ENCODE assay signal across 8 cellular contexts in the genomic region with DNA sequence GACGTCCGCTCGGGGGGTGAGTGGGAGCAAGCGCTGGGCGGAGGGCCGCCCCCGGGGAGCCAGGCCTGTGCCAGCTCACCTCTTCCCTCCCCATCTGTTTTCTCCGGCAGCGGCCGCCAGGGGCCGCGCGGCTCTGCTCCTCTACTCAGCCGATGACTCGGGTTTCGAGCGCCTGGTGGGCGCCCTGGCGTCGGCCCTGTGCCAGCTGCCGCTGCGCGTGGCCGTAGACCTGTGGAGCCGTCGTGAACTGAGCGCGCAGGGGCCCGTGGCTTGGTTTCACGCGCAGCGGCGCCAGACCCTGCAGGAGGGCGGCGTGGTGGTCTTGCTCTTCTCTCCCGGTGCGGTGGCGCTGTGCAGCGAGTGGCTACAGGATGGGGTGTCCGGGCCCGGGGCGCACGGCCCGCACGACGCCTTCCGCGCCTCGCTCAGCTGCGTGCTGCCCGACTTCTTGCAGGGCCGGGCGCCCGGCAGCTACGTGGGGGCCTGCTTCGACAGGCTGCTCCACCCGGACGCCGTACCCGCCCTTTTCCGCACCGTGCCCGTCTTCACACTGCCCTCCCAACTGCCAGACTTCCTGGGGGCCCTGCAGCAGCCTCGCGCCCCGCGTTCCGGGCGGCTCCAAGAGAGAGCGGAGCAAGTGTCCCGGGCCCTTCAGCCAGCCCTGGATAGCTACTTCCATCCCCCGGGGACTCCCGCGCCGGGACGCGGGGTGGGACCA. TPM values are rescaled to one million over a fixed set of nuclear protein-coding genes. Genes with fewer than 3 reads are reported as not detected.
DNase-seq lines count a peak whose midpoint lies in the region; ATAC-seq and TF ChIP-seq lines count a peak whose summit lies in the region.

No MANE protein-coding gene starts in this region.

- POLR2A ChIA-PET in SK-N-SH (lab: Yijun Ruan, JAX), result interaction anchor here (0.6 to 3.8 kb wide), 20 partner anchors 10 to 426 kb away, joined by 3 to 58 read pairs (median 4); partner anchors contain the start of genes ARPC4, BRK1, EMC3 and FANCD2

- peaks cover 6% of the 10 kb centered on the region; the same call in 1 of the 2 replicates for H3K36me3 ChIP-seq in GM23338 (ENCODE audit: insufficient read depth)
- H3K36me3 ChIP-seq in SK-N-SH (replicated peaks in 1 of 2; ENCODE audit: control insufficient read depth in 1 of 2, insufficient read depth in 2 of 2, low read length in 1 of 2), result peaks cover 9 to 19% of the 10 kb centered on the region in 2 experiments
- peaks cover 0 to 55% (median 36%) of the 10 kb centered on the region in 9 donors for H3K36me3 ChIP-seq in heart left ventricle
- peaks cover 0 to 40% (median 7%) of the 10 kb centered on the region in 4 donors for H3K36me3 ChIP-seq in upper lobe of left lung

- H4K20me1 ChIP-seq in GM23338 (replicated peaks; ENCODE audit: insufficient read depth), result no peaks in the 10 kb centered on the region
- H4K20me1 ChIP-seq in SK-N-SH (ENCODE audit: insufficient read depth), result no peaks in the 10 kb centered on the region

- CTCF ChIA-PET in SK-N-SH (lab: Yijun Ruan, JAX), result interaction anchor here (0.6 to 5.5 kb wide), 30 partner anchors 9 to 806 kb away, joined by 3 to 38 read pairs (median 4); partner anchors contain the start of genes ARPC4, CIDEC, EMC3 and FANCD2

- 2% methylated on average over 10 of the region's 77 CpGs for WGBS in SK-N-SH (ENCODE audit: low lambda C conversion rate)
- 0 to 1% (median 0%) methylated on average over 14 to 77 of the region's 77 CpGs for WGBS in heart left ventricle, 4 donors
- WGBS in upper lobe of left lung, 2 donors, result 0% methylated on average over 22 to 36 of the region's 77 CpGs

- peaks cover 11% of the 10 kb centered on the region for H3K27me3 Mint-ChIP-seq in GM23338 (ENCODE audit: insufficient read depth, low read depth, poor library complexity)
- H3K27me3 Mint-ChIP-seq in activated naive CD4-positive, alpha-beta T cell treated with anti-CD3 and anti-CD28 coated beads, Interleukin-2, amount 50 U/mL, for 24 hours, result no peaks in the 10 kb centered on the region

- peak; percentile 86 for ATAC-seq in GM23338
- peak; percentile 41 to 86 (median 78) for ATAC-seq in heart left ventricle
- peak; percentile 88 to 91 for ATAC-seq in upper lobe of left lung (ENCODE audit: low FRiP score in 2 of 2)

- H3K4me1 ChIP-seq in GM23338 (ENCODE audit: insufficient read depth) (peaks cover 5% of the 10 kb centered on the region), SK-N-SH (ENCODE audit: control insufficient read depth in 1 of 2, insufficient read depth in 2 of 2, low read depth in 1 of 2, low read length in 1 of 2) (peaks cover 12 to 19% of the 10 kb centered on the region in 2 experiments), heart left ventricle (peaks cover 7 to 40% (median 23%) of the 10 kb centered on the region in 12 donors), upper lobe of left lung (peaks cover 23 to 37% (median 28%) of the 10 kb centered on the region in 4 donors)

- intact Hi-C loops in heart left ventricle (cut with DNase I), result loop anchor here in 5 of 10 donors (1.0 to 10.0 kb wide), 7 partner anchors 16 to 294 kb away; partner anchors contain the start of genes IL17RC (in 1 of the 5) and JAGN1 (in 1 of the 5)
- intact Hi-C loops in posterior vena cava (cut with DNase I), result no loop called here

- H3K4me2 ChIP-seq in GM23338 (peak overlapping the region; percentile 93), SK-N-SH (peak overlapping the region; percentile 92)

- H3K36me3 Mint-ChIP-seq in GM23338 (ENCODE audit: low read depth), result peaks cover 17% of the 10 kb centered on the region
- H3K36me3 Mint-ChIP-seq in activated naive CD4-positive, alpha-beta T cell treated with anti-CD3 and anti-CD28 coated beads, Interleukin-2, amount 50 U/mL, for 24 hours, result peaks cover 8% of the 10 kb centered on the region

- H3K27ac ChIP-seq in GM23338 (ENCODE audit: low read depth) (no peak overlapping the region), SK-N-SH (ENCODE audit: low read depth in 2 of 2, low read length in 1 of 2) (peak overlapping the region; percentile 88 to 91), heart left ventricle (peak overlapping the region; percentile 74 to 98 (median 93)), upper lobe of left lung (peak overlapping the region; percentile 89 to 96 (median 94))

- TF ChIP-seq CTCF in GM23338 (conservative IDR thresholded peaks at IDR 0.05; ENCODE audit: low read depth in 2 of 2) (peak; percentile 57 to 61), LNCAP (IDR thresholded peaks at IDR 0.05) (peak; percentile 78), SK-N-SH (IDR thresholded peaks at IDR 0.05) (peak; percentile 72), heart left ventricle (IDR thresholded peaks at IDR 0.05) (peak; percentile 48 to 84 (median 66)), upper lobe of left lung (IDR thresholded peaks at IDR 0.05) (peak; percentile 76 to 94 (median 94))

- H3F3A ChIP-seq in GM23338 (replicated peaks; ENCODE audit: low read depth) (0 out of 2 replicates have a peak, but pooled peaks cover 5% of the 10 kb centered on the region), SK-N-SH (replicated peaks; ENCODE audit: insufficient read depth) (peaks cover 9% of the 10 kb centered on the region)

- peak; percentile 65 for TF ChIP-seq RAD21 in SK-N-SH (IDR thresholded peaks at IDR 0.05; ENCODE audit: low read length)

- H3K9me3 Mint-ChIP-seq in GM23338, result peaks cover 12% of the 10 kb centered on the region; the same call in 2 of the 3 replicates
- no peaks in the 10 kb centered on the region for H3K9me3 Mint-ChIP-seq in activated naive CD4-positive, alpha-beta T cell treated with anti-CD3 and anti-CD28 coated beads, Interleukin-2, amount 50 U/mL, for 24 hours

- TF ChIP-seq EP300 in SK-N-SH (IDR thresholded peaks at IDR 0.05; ENCODE audit: borderline replicate concordance in 1 of 2, low read depth in 1 of 2, low read length in 1 of 2) (no peak), upper lobe of left lung (IDR thresholded peaks at IDR 0.05) (no peak)

- H3K4me3 ChIP-seq in GM23338 (peak overlapping the region; percentile 85), SK-N-SH (ENCODE audit: low read depth in 2 of 2, low read length in 1 of 2) (peak overlapping the region; percentile 75 to 83), heart left ventricle (peak overlapping the region; percentile 35 to 92 (median 74)), upper lobe of left lung (peak overlapping the region; percentile 45 to 96 (median 64))

- H2AFZ ChIP-seq in GM23338, result peak overlapping the region; percentile 95
- H2AFZ ChIP-seq in SK-N-SH (ENCODE audit: low read depth), result peak overlapping the region; percentile 93; the same call in 1 of the 2 replicates

- DNase-seq in GM04504 (ENCODE audit: low read depth) (peak; percentile 34), GM23338 (ENCODE audit: low spot score) (peak; percentile 88), SK-N-SH (peak; percentile 92), heart left ventricle (peak; percentile 80 to 91 (median 85)), posterior vena cava (ENCODE audit: low spot score) (peak; percentile 95), upper lobe of left lung (peak; percentile 89 to 98)

- peak overlapping the region; percentile 83 for H3K9ac ChIP-seq in SK-N-SH

- H3K4me1 Mint-ChIP-seq in GM23338, result peaks cover 10% of the 10 kb centered on the region
- peaks cover 38% of the 10 kb centered on the region for H3K4me1 Mint-ChIP-seq in activated naive CD4-positive, alpha-beta T cell treated with anti-CD3 and anti-CD28 coated beads, Interleukin-2, amount 50 U/mL, for 24 hours

- H3K27ac Mint-ChIP-seq in GM23338, result no peak overlapping the region
- peak overlapping the region; percentile 99 for H3K27ac Mint-ChIP-seq in activated naive CD4-positive, alpha-beta T cell treated with anti-CD3 and anti-CD28 coated beads, Interleukin-2, amount 50 U/mL, for 24 hours

- H3K27me3 ChIP-seq in GM23338 (ENCODE audit: insufficient read depth) (peaks cover 8% of the 10 kb centered on the region; the same call in 1 of the 2 replicates), SK-N-SH (ENCODE audit: insufficient read depth) (no peaks in the 10 kb centered on the region), heart left ventricle (no peaks in the 10 kb centered on the region), upper lobe of left lung (no peaks in the 10 kb centered on the region)

- H3K9me3 ChIP-seq in SK-N-SH (no peaks in the 10 kb centered on the region), heart left ventricle (no peaks in the 10 kb centered on the region), upper lobe of left lung (no peaks in the 10 kb centered on the region)

- peak overlapping the region; percentile 89 for H3K4me3 Mint-ChIP-seq in GM23338
- peak overlapping the region; percentile 99 for H3K4me3 Mint-ChIP-seq in activated naive CD4-positive, alpha-beta T cell treated with anti-CD3 and anti-CD28 coated beads, Interleukin-2, amount 50 U/mL, for 24 hours

- TF ChIP-seq POLR2A in heart left ventricle (IDR thresholded peaks at IDR 0.05) (peak in 1 of 2 donors; percentile 5), upper lobe of left lung (IDR thresholded peaks at IDR 0.05) (peak in 1 of 4 donors; percentile 6)

- H3K9me2 ChIP-seq in GM23338 (ENCODE audit: insufficient read depth), result no peaks in the 10 kb centered on the region
- no peaks in the 10 kb centered on the region for H3K9me2 ChIP-seq in SK-N-SH

- H3K79me2 ChIP-seq in GM23338 (replicated peaks; ENCODE audit: insufficient read depth) (no peaks in the 10 kb centered on the region; the same call in 1 of the 2 replicates), SK-N-SH (ENCODE audit: insufficient read depth) (peaks cover 20% of the 10 kb centered on the region; the same call in 1 of the 2 replicates)

RNA-seq across cellular contexts. Expression of gene CRELD1, which starts 0.6 kb away (rescaled TPM):
- 8.4 and 11.5 TPM in 2 replicates for total RNA-seq in GM23338 (2014; rRNA removed; shearing (Covaris generic))
- polyA plus RNA-seq in GM23338 (2016; fragmentation: Nextera tagmentation; extraction: Ambion mirVana), result 13.1 and 14.3 TPM in 2 replicates
- 77.6 and 86.9 TPM in 2 replicates for polyA plus RNA-seq in SK-N-SH (2012; rRNA removed)
- 46.9 and 64.3 TPM in 2 replicates for polyA plus RNA-seq in SK-N-SH (2012; cell fraction: cytosol; rRNA removed)
- polyA plus RNA-seq in SK-N-SH (2012; cell fraction: nucleus; rRNA removed), result 96.4 and 104 TPM in 2 replicates
- 10 to 100 TPM; 45.9 to 77.8 (median 60.6) TPM for total RNA-seq in heart left ventricle
- 10 to 100 TPM; 61.8 to 71.8 TPM for polyA plus RNA-seq in heart left ventricle
- 10 to 100 TPM; 22.3 to 29.5 TPM for total RNA-seq in posterior vena cava
- total RNA-seq in upper lobe of left lung, result 10 to 100 TPM; 31.7 to 72.3 (median 44.0) TPM

RNA-seq across cellular contexts. Expression of gene IL17RC, which starts 16.1 kb away (rescaled TPM):
- total RNA-seq in GM23338 (2014; rRNA removed; shearing (Covaris generic)), result 12.6 and 15.0 TPM in 2 replicates
- polyA plus RNA-seq in GM23338 (2016; fragmentation: Nextera tagmentation; extraction: Ambion mirVana), result 8.4 and 10.2 TPM in 2 replicates
- polyA plus RNA-seq in SK-N-SH (2012; rRNA removed), result 17.3 and 17.9 TPM in 2 replicates
- polyA plus RNA-seq in SK-N-SH (2012; cell fraction: cytosol; rRNA removed), result 6.7 and 11.4 TPM in 2 replicates
- polyA plus RNA-seq in SK-N-SH (2012; cell fraction: nucleus; rRNA removed), result 52.7 and 62.2 TPM in 2 replicates
- 10 to 100 TPM; 20.6 to 45.3 (median 29.2) TPM for total RNA-seq in heart left ventricle
- polyA plus RNA-seq in heart left ventricle, result 10 to 100 TPM; 34.7 to 42.1 TPM
- total RNA-seq in posterior vena cava, result 10 to 100 TPM; 31.9 to 41.1 TPM
- total RNA-seq in upper lobe of left lung, result 10 to 100 TPM; 26.3 to 83.8 (median 32.9) TPM

RNA-seq across cellular contexts. Expression of gene PRRT3, which starts 19.2 kb away (rescaled TPM):
- 5.1 and 6.9 TPM in 2 replicates for total RNA-seq in GM23338 (2014; rRNA removed; shearing (Covaris generic))
- polyA plus RNA-seq in GM23338 (2016; fragmentation: Nextera tagmentation; extraction: Ambion mirVana) (4.3 TPM in 2 replicates), SK-N-SH (2012; rRNA removed) (3.9 and 5.5 TPM in 2 replicates), heart left ventricle (under 1 TPM; 0.44 to 0.46 TPM)
- polyA plus RNA-seq in SK-N-SH (2012; cell fraction: cytosol; rRNA removed), result 1.9 and 3.9 TPM in 2 replicates
- 6.5 and 6.9 TPM in 2 replicates for polyA plus RNA-seq in SK-N-SH (2012; cell fraction: nucleus; rRNA removed)
- total RNA-seq in heart left ventricle (1 to 10 TPM in 4 of 9 donors, under 1 TPM in 5; 0.39 to 2.3 (median 0.81) TPM), posterior vena cava (1 to 10 TPM; 1.5 to 2.7 TPM), upper lobe of left lung (1 to 10 TPM; 1.6 to 7.1 (median 4.5) TPM)

RNA-seq across cellular contexts. Expression of gene IL17RE, which starts 30.4 kb away (rescaled TPM):
- total RNA-seq in GM23338 (2014; rRNA removed; shearing (Covaris generic)), result 3.4 and 4.3 TPM in 2 replicates
- polyA plus RNA-seq in GM23338 (2016; fragmentation: Nextera tagmentation; extraction: Ambion mirVana) (1.0 and 1.1 TPM in 2 replicates), SK-N-SH (2012; rRNA removed) (0.76 and 0.95 TPM in 2 replicates), heart left ventricle (1 to 10 TPM in 1 of 2 donors, under 1 TPM in 1; 0.95 to 1.3 TPM)
- polyA plus RNA-seq in SK-N-SH (2012; cell fraction: cytosol; rRNA removed), result 0.24 and 0.30 TPM in 2 replicates
- 2.9 and 3.1 TPM in 2 replicates for polyA plus RNA-seq in SK-N-SH (2012; cell fraction: nucleus; rRNA removed)
- total RNA-seq in heart left ventricle (1 to 10 TPM in 4 of 9 donors, under 1 TPM in 5; 0.65 to 6.9 (median 0.79) TPM), posterior vena cava (1 to 10 TPM; 9.6 to 10.0 TPM), upper lobe of left lung (10 to 100 TPM; 16.1 to 44.8 (median 27.0) TPM)

RNA-seq across cellular contexts. Expression of gene JAGN1, which starts 42.6 kb away (rescaled TPM):
- 22.5 and 23.7 TPM in 2 replicates for total RNA-seq in GM23338 (2014; rRNA removed; shearing (Covaris generic))
- polyA plus RNA-seq in GM23338 (2016; fragmentation: Nextera tagmentation; extraction: Ambion mirVana), result 27.9 and 32.0 TPM in 2 replicates
- 40.9 and 41.6 TPM in 2 replicates for polyA plus RNA-seq in SK-N-SH (2012; rRNA removed)
- polyA plus RNA-seq in SK-N-SH (2012; cell fraction: cytosol; rRNA removed), result 33.4 and 42.7 TPM in 2 replicates
- 11.4 and 15.2 TPM in 2 replicates for polyA plus RNA-seq in SK-N-SH (2012; cell fraction: nucleus; rRNA removed)
- 10 to 100 TPM; 15.1 to 40.3 (median 21.2) TPM for total RNA-seq in heart left ventricle
- 10 to 100 TPM; 20.8 to 77.3 TPM for polyA plus RNA-seq in heart left ventricle
- total RNA-seq in posterior vena cava, result 10 to 100 TPM; 19.6 to 20.0 TPM
- 10 to 100 TPM in 4 of 6 donors, 1 to 10 TPM in 2; 4.2 to 33.3 (median 24.2) TPM for total RNA-seq in upper lobe of left lung

Comparison
In these comparisons a context has a peak if more than half of its experiments do, and no peak if none do; other contexts are left out.
1. DNase-seq: peak in every context shown above with its lines; median percentile 95 in posterior vena cava; 94 in upper lobe of left lung; 92 in SK-N-SH; 88 in GM23338; 85 in heart left ventricle; 34 in GM04504.